ENCODE assay signal across 20 cellular contexts in the genomic region with DNA sequence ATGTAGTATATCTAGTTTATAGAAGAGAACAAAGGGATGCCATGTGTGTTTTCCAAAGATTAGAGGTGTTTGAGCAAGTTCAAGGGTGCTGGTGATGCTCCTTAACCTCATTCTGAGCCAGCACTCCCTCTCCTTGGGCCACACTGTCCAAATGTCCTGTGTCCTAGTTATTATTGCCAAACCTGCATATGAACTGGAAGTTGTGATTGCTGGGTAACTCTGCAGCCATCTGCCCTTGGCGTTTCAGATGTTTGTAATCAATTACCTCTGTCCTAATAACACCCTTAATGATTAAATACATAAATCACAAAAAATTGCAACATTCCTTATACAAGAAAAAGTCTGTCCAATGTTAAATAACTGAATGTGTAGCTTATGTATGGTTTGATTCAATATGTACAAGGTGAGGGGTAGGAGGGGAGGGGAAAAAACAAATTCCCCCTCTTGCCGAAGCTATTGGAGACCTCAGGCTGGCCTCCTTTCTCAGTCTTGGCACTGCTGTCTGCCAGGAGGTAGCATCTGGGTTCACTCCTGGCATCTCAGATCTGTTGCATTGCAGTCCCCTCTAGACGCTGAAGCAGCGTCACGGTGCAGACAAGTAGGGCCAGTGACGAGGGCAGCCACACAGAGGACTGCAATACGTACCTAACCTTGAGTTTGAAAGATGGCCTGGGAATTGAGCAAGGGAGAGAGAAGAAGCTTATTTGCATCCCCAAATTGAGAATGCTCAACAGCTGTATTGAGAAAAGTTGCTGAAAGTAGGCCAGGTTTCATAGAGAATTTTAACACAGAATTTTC.
A peak's percentile ranks its signal among the peaks of the same experiment; 100 is the strongest.
DNase-seq lines count a peak whose midpoint lies in the region; ATAC-seq, FAIRE-seq and TF ChIP-seq lines count a peak whose summit lies in the region.
"Had no signal": no experiment of that assay in that cellular context is flagged by ENCODE, and none has a peak within 500 bp of the region (broad histone marks: within the 10 kb centered on the region; RNA-seq: fewer than 3 reads in every experiment).

No MANE protein-coding gene starts in this region.

- TF ChIP-seq CTCF in HepG2 (CRISPR knock-in tag; IDR thresholded peaks at IDR 0.05) (no peak), right lobe of liver (IDR thresholded peaks at IDR 0.05) (no peak)

- H3K4me2 ChIP-seq in HepG2 (ENCODE audit: low read depth, low read length), result 0 out of 2 replicates have a peak overlapping the region, but pooled peaks have one; percentile 20
- no peak overlapping the region for H3K4me2 ChIP-seq in mesendoderm (ENCODE audit: low read length)

- H3K56ac ChIP-seq in mesendoderm (ENCODE audit: low read length), result peak overlapping the region; percentile 65

- TF ChIP-seq POLR2A in HepG2 (IDR thresholded peaks at IDR 0.05; ENCODE audit: insufficient read depth in 1 of 2, low read depth in 2 of 2, low read length in 2 of 2) (no peak), right lobe of liver (IDR thresholded peaks at IDR 0.05) (no peak)

- H3K9me3 ChIP-seq in HepG2 (ENCODE audit: low read length) (no peaks in the 10 kb centered on the region), right lobe of liver (no peaks in the 10 kb centered on the region)
- H3K9me3 ChIP-seq: SJCRH30 had no signal

- no peak overlapping the region for H3K27ac ChIP-seq in HepG2 (ENCODE audit: extremely low read length, insufficient read depth, low read length)
- no peak overlapping the region for H3K27ac ChIP-seq in right lobe of liver
- no peak overlapping the region for H3K27ac ChIP-seq in mesendoderm (ENCODE audit: low read depth, low read length)
- H3K27ac ChIP-seq: RWPE1, SJCRH30 had no signal

- H3K36me3 ChIP-seq in HepG2 (replicated peaks in 1 of 2; ENCODE audit: control insufficient read depth in 1 of 2, insufficient read depth in 2 of 2, low read length in 2 of 2), result no peaks in the 10 kb centered on the region
- no peaks in the 10 kb centered on the region for H3K36me3 ChIP-seq in right lobe of liver
- H3K36me3 ChIP-seq in mesendoderm (ENCODE audit: control insufficient read depth, insufficient read depth, low read length), result no peaks in the 10 kb centered on the region
- H3K36me3 ChIP-seq: SJCRH30 had no signal

- no TSS peak for BruUV-seq in HepG2 (replicated peaks; lab: Mats Ljungman, UMichigan)

- no peak overlapping the region for H2AFZ ChIP-seq in HepG2 (ENCODE audit: low read length)

- H3K4ac ChIP-seq in mesendoderm (ENCODE audit: low read depth, low read length), result no peak overlapping the region

- no peak for TF ChIP-seq RAD21 in HepG2 (CRISPR knock-in tag; IDR thresholded peaks at IDR 0.05)

- in situ Hi-C loops in HepG2 (cut with HindIII; ENCODE audit: extremely low pct_ligation_motif_present, low pct_unique_long_range_greater_than_20kb), result no loop called here

- no peak for TF ChIP-seq EP300 in HepG2 (IDR thresholded peaks at IDR 0.05; ENCODE audit: low read depth in 2 of 2, low read length in 2 of 2)
- no peak for TF ChIP-seq EP300 in HepG2 (CRISPR knock-in tag; IDR thresholded peaks at IDR 0.05; ENCODE audit: borderline replicate concordance)

- H2BK120ac ChIP-seq in mesendoderm (ENCODE audit: low read depth, low read length), result no peak overlapping the region

- peak overlapping the region; percentile 29 for H2AK5ac ChIP-seq in mesendoderm (ENCODE audit: low read length)

- H3K9ac ChIP-seq in HepG2 (ENCODE audit: insufficient read depth, low read depth, low read length) (no peak overlapping the region), mesendoderm (ENCODE audit: low read length) (no peak overlapping the region)

- H2BK15ac ChIP-seq in mesendoderm (replicated peaks; ENCODE audit: low read depth), result no peak overlapping the region

- H3K23ac ChIP-seq in mesendoderm (ENCODE audit: low read length), result no peak overlapping the region

- H3K27me3 ChIP-seq in HepG2 (ENCODE audit: control insufficient read depth in 1 of 2, insufficient read depth in 2 of 2, low read length in 2 of 2) (no peaks in the 10 kb centered on the region; a peak in 2 of 5 replicates), right lobe of liver (no peaks in the 10 kb centered on the region), mesendoderm (ENCODE audit: insufficient read depth, low read length, poor library complexity) (no peaks in the 10 kb centered on the region)
- H3K27me3 ChIP-seq: SJCRH30 had no signal

- H3K4me1 ChIP-seq in HepG2 (ENCODE audit: insufficient read depth, low read length) (peaks cover 74% of the 10 kb centered on the region), right lobe of liver (peaks cover 0 to 17% (median 3%) of the 10 kb centered on the region in 4 donors), mesendoderm (ENCODE audit: control insufficient read depth, low read depth, low read length) (peaks cover 4% of the 10 kb centered on the region)

- CTCF ChIA-PET in HepG2 (lab: Yijun Ruan, JAX; ENCODE audit: low intra/inter-chr PET ratio, low total read pairs), result no interaction called here

- H4K5ac ChIP-seq in mesendoderm (ENCODE audit: low read length), result no peak overlapping the region

- H3K18ac ChIP-seq in mesendoderm (ENCODE audit: low read length), result no peak overlapping the region

- POLR2A ChIA-PET in HepG2 (lab: Yijun Ruan, JAX), result no interaction called here

- no peak for DNase-seq in HepG2 (ENCODE audit: low spot score)
- DNase-seq in right lobe of liver, result no peak
- peak; percentile 62 for DNase-seq in NCI-H510A treated with DMSO at 0.1 percent for 48 hours (lab: John Stamatoyannopoulos, UW)
- DNase-seq in mesendoderm, result no peak
- DNase-seq in midbrain (lab: John Stamatoyannopoulos, UW), result no peak
- no peak for DNase-seq in mucosa of gallbladder (ENCODE audit: low spot score)
- DNase-seq: C1 segment of cervical spinal cord, DND-41, H7, HFFc6, KG1, MV-4-11, NCI-H1417 treated with DMSO at 0.1 percent for 48 hours, NCI-H187 treated with DMSO at 0.1 percent for 48 hours, NCI-H2171, NCI-H446 treated with DMSO at 0.1 percent for 48 hours, NCI-H774, SJCRH30 had no signal

- no peak overlapping the region for H2BK5ac ChIP-seq in mesendoderm (ENCODE audit: low read length)

- H4K8ac ChIP-seq in mesendoderm (ENCODE audit: low read depth, low read length), result no peak overlapping the region

- no peak for ATAC-seq in HepG2
- no peak for ATAC-seq in right lobe of liver
- ATAC-seq in GM19023 (IDR thresholded peaks at IDR 0.05; ENCODE audit: unreplicated experiment), result no peak

- intact Hi-C loops in HepG2 (cut with micrococcal nuclease; ENCODE audit: unreplicated experiment) (loop anchor here (2.0 kb wide), 2 partner anchors 43 to 165 kb away; no protein-coding TSS in a partner anchor), right lobe of liver (cut with DNase I) (no loop called here)

- peaks cover 18% of the 10 kb centered on the region for H4K20me1 ChIP-seq in HepG2 (ENCODE audit: insufficient read depth, low read length)

- no peak overlapping the region for H3K4me3 ChIP-seq in HepG2 (replicated peaks in 1 of 3; ENCODE audit: insufficient read depth in 1 of 3, low read depth in 2 of 3, low read length in 3 of 3)
- H3K4me3 ChIP-seq in right lobe of liver, result no peak overlapping the region
- H3K4me3 ChIP-seq in mesendoderm (ENCODE audit: low read length), result no peak overlapping the region
- H3K4me3 ChIP-seq: SJCRH30 had no signal

- H3K79me1 ChIP-seq in mesendoderm (ENCODE audit: low read length), result peaks cover 3% of the 10 kb centered on the region

- no peak for FAIRE-seq in HepG2 (lab: Jason Lieb, UNC)

- WGBS in HepG2 (ENCODE audit: low lambda C conversion rate), result 47% methylated on average over 7 of the region's 7 CpGs
- 69% methylated on average over 4 of the region's 7 CpGs for WGBS in right lobe of liver (ENCODE audit: insufficient coverage, low coverage, low lambda C conversion rate, missing lambda C conversion rate)
- no CpG with 5 or more reads among the region's 7 CpGs for WGBS in mesendoderm (ENCODE audit: extremely low coverage, insufficient coverage, low lambda C conversion rate)

- H3K79me2 ChIP-seq in HepG2 (ENCODE audit: insufficient read depth, low read length) (peaks cover 19% of the 10 kb centered on the region), mesendoderm (ENCODE audit: control insufficient read depth, insufficient read depth, low read length) (peaks cover 10% of the 10 kb centered on the region)

TF ChIP-seq in HepG2, 621 proteins besides CTCF, POLR2A, EP300 and RAD21 (continues in another document):
- no peak for TF ChIP-seq ZNF746 (CRISPR knock-in tag; IDR thresholded peaks at IDR 0.05)
- no peak for TF ChIP-seq ZZZ3 (CRISPR knock-in tag; IDR thresholded peaks at IDR 0.05; ENCODE audit: borderline replicate concordance)
- TF ChIP-seq, protein P1, sequence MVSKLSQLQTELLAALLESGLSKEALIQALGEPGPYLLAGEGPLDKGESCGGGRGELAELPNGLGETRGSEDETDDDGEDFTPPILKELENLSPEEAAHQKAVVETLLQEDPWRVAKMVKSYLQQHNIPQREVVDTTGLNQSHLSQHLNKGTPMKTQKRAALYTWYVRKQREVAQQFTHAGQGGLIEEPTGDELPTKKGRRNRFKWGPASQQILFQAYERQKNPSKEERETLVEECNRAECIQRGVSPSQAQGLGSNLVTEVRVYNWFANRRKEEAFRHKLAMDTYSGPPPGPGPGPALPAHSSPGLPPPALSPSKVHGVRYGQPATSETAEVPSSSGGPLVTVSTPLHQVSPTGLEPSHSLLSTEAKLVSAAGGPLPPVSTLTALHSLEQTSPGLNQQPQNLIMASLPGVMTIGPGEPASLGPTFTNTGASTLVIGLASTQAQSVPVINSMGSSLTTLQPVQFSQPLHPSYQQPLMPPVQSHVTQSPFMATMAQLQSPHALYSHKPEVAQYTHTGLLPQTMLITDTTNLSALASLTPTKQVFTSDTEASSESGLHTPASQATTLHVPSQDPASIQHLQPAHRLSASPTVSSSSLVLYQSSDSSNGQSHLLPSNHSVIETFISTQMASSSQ (IDR thresholded peaks at IDR 0.05; ENCODE audit: low read depth), result no peak
- TF ChIP-seq, protein P1 (CRISPR knock-in tag; IDR thresholded peaks at IDR 0.05; ENCODE audit: borderline replicate concordance), result no peak
- TF ChIP-seq CREB1 (IDR thresholded peaks at IDR 0.05), result 0 out of 2 replicates have a peak, but pooled peaks have one; percentile 17
- no peak for TF ChIP-seq CREB1 (CRISPR knock-in tag; IDR thresholded peaks at IDR 0.05)
